16 cellular contexts compared by ENCODE assay signal in the genomic region with DNA sequence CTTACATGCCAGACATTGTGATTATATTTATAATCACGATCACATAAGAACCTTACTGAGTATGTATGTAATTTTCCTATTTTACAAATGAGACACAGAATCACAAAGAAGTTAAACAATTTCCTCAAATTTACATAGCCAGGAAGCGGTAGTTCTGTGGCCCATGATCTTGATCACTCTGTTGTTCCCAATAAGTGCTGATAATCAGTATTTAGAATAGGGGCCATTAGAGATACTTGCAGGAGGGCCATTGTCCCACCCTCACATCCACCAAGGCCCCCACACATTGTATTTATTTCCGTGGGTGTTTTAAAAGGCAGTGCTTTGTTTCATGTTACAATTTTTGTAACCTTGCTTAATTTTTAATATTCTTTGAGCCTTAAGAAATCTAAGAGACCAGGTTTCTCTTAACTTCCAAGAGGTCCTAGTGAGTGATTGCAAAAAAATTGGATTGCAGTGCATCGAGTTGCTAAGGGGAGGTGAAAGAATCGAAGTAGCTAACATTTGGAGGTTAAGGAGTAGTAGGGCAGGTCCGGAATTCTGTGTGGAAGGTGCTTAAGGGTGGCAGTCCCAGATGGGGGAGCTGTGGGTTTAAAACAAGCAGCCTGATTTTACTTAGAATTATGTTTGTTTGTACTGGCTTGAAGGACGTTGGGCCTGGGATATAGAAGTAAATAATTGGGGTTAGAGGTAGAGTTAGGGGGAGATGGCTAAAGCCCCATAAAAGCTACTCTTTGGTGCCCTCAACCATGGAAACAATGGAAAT.
DNase-seq lines count a peak whose midpoint lies in the region; FAIRE-seq and TF ChIP-seq lines count a peak whose summit lies in the region.
"Had no signal": no experiment of that assay in that cellular context is flagged by ENCODE, and none has a peak within 500 bp of the region (broad histone marks: within the 10 kb centered on the region; RNA-seq: fewer than 3 reads in every experiment).

No MANE protein-coding gene starts in this region.

- no peak overlapping the region for H3K27ac ChIP-seq in keratinocyte (ENCODE audit: control insufficient read depth, insufficient read depth, low read length)
- H3K27ac ChIP-seq: stomach had no signal

- peaks cover 24% of the 10 kb centered on the region for H3K4me1 ChIP-seq in keratinocyte (ENCODE audit: control insufficient read depth, extremely low read depth, insufficient read depth, low read length)

- H3K9me1 ChIP-seq in keratinocyte (ENCODE audit: control insufficient read depth, extremely low read depth, insufficient read depth, low read length) = no peaks in the 10 kb centered on the region

- no peaks in the 10 kb centered on the region for H3K36me3 ChIP-seq in keratinocyte (ENCODE audit: control insufficient read depth in 2 of 2, extremely low read depth in 1 of 2, insufficient read depth in 2 of 2, low read length in 2 of 2)
- H3K36me3 ChIP-seq: stomach had no signal

- no peak overlapping the region for H3K4me2 ChIP-seq in keratinocyte (ENCODE audit: control insufficient read depth, extremely low read depth, insufficient read depth, low read depth, low read length)

- dilution Hi-C loops in keratinocyte (cut with MboI; ENCODE audit: extremely low pct_ligation_motif_present, low sequenced_read_pairs) = no loop called here

- H3K9ac ChIP-seq in keratinocyte (ENCODE audit: control insufficient read depth, extremely low read depth, insufficient read depth, low read length) = no peak overlapping the region

- H4K20me1 ChIP-seq in keratinocyte (ENCODE audit: control insufficient read depth, extremely low read depth, insufficient read depth, low read length) = no peaks in the 10 kb centered on the region

- no peak for FAIRE-seq in keratinocyte (lab: Jason Lieb, UNC)
- FAIRE-seq: endometrium, GM12892 had no signal

- no peak overlapping the region for H3K4me3 ChIP-seq in astrocyte of the cerebellum (ENCODE audit: low read depth, low read length)
- H3K4me3 ChIP-seq in keratinocyte (ENCODE audit: control insufficient read depth in 2 of 3, extremely low read depth in 1 of 3, insufficient read depth in 2 of 3, low read depth in 1 of 3, low read length in 3 of 3) = no peak overlapping the region
- H3K4me3 ChIP-seq: stomach had no signal

- H3K9me3 ChIP-seq in keratinocyte (ENCODE audit: control insufficient read depth, low read depth, low read length) = no peaks in the 10 kb centered on the region
- H3K9me3 ChIP-seq: stomach had no signal

- peak; percentile 11 for DNase-seq in Caki2 (ENCODE audit: low read depth)
- DNase-seq in LHCN-M2 (ENCODE audit: low read depth) = peak; percentile 14
- DNase-seq in astrocyte of the cerebellum (ENCODE audit: low read depth) = no peak
- DNase-seq in keratinocyte (ENCODE audit: low read depth, low spot score) = no peak
- no peak for DNase-seq in superior temporal gyrus (ENCODE audit: extremely low spot score)
- no peak for DNase-seq in NCI-H2196 treated with DMSO at 0.1 percent for 48 hours (lab: John Stamatoyannopoulos, UW; ENCODE audit: unreplicated experiment)
- DNase-seq in NCI-H2107 treated with DMSO at 0.1 percent for 48 hours (lab: John Stamatoyannopoulos, UW; ENCODE audit: unreplicated experiment) = no peak
- DNase-seq in cerebellar nuclear complex (lab: John Stamatoyannopoulos, UW) = no peak
- DNase-seq: activated CD8-positive, alpha-beta T cell treated with anti-CD3 and anti-CD28 coated beads for 36 hours; activated naive CD8-positive, alpha-beta T cell treated with anti-CD3 and anti-CD28 coated beads for 36 hours; CD8-positive, alpha-beta T cell; islet precursor cell; nucleus accumbens; stomach had no signal

- H3K79me2 ChIP-seq in keratinocyte (ENCODE audit: control insufficient read depth, insufficient read depth, low read length) = no peaks in the 10 kb centered on the region

- no peak overlapping the region for H2AFZ ChIP-seq in keratinocyte (ENCODE audit: control insufficient read depth, low read length)

- TF ChIP-seq CTCF in astrocyte of the cerebellum (IDR thresholded peaks at IDR 0.05; ENCODE audit: low read depth, low read length, missing control alignments) (peak; percentile 6), keratinocyte (optimal IDR thresholded peaks at IDR 0.05 in 1 of 3, IDR thresholded peaks at IDR 0.05 in 1 of 3, conservative IDR thresholded peaks at IDR 0.05 in 1 of 3; ENCODE audit: extremely low read depth in 1 of 3, insufficient read depth in 2 of 3, low read length in 3 of 3) (peak in 2 of 3 experiments; percentile 15 to 48)

- H3K27me3 ChIP-seq in keratinocyte (ENCODE audit: control insufficient read depth, extremely low read depth, insufficient read depth, low read length) = no peaks in the 10 kb centered on the region
- H3K27me3 ChIP-seq: stomach had no signal

- in situ Hi-C loops in Caki2 (cut with HindIII; ENCODE audit: low pct_unique_long_range_greater_than_20kb, low sequenced_read_pairs) = no loop called here
- in situ Hi-C loops in astrocyte of the cerebellum (cut with HindIII; ENCODE audit: low sequenced_read_pairs) = no loop called here

Comparison
In these comparisons a context has a peak if more than half of its experiments do, and no peak if none do; other contexts are left out.
1. DNase-seq: peak in Caki2 (single experiment) and LHCN-M2 (single experiment); none in astrocyte of the cerebellum (single experiment), keratinocyte (single experiment), superior temporal gyrus (single experiment), NCI-H2196 treated with DMSO at 0.1 percent for 48 hours (single experiment), NCI-H2107 treated with DMSO at 0.1 percent for 48 hours (single experiment) and cerebellar nuclear complex (0 of 2).